Comparison of ENCODE assay signal across 22 cellular contexts in the genomic region with DNA sequence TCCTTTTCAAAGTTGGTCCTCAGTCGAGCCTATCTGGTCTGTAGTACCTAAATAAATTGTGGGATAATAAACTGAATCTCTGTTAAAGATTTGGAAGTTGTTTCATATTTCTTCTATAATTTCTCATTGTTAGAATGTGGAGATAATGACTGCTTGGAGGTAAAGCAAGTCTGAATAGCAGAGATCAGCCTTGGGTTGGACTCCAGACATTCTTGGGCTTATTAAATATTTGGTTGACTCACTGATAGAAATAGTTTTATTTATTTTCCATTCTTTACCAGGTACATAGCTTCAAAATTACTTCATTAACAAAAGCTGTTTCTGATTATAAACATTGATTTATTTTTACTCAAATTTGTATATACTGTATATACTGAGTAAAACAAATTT. TPM values are rescaled to one million over a fixed set of nuclear protein-coding genes. Genes with fewer than 3 reads are reported as not detected.
DNase-seq lines count a peak whose midpoint lies in the region; ATAC-seq and TF ChIP-seq lines count a peak whose summit lies in the region.
"Had no signal": no experiment of that assay in that cellular context is flagged by ENCODE, and none has a peak within 500 bp of the region (broad histone marks: within the 10 kb centered on the region; RNA-seq: fewer than 3 reads in every experiment).

No MANE protein-coding gene starts in this region.

- DNase-seq in GM03348 (ENCODE audit: low spot score), result peak; percentile 33
- peak; percentile 7 for DNase-seq in adipocyte (ENCODE audit: low read depth)
- no peak for DNase-seq in mesenchymal stem cell
- no peak for DNase-seq in vagina (ENCODE audit: extremely low spot score in 2 of 2)
- DNase-seq in SK-N-DZ (ENCODE audit: low spot score), result no peak
- no peak for DNase-seq in HEK293T (ENCODE audit: extremely low spot score)
- no peak for DNase-seq in stimulated activated effector memory CD8-positive, alpha-beta T cell treated with anti-CD3 and anti-CD28 coated beads, Interleukin-12 subunit alpha, Interleukin-12 subunit beta, amount 100 ng/mL, for 72 hours (ENCODE audit: low spot score in 2 of 2)
- DNase-seq: DMS 273 treated with DMSO at 0.1 percent for 48 hours, DND-41, GF-D8, NCI-H1417, NCI-H187, NCI-H2107, NCI-H2227 treated with DMSO at 0.1 percent for 48 hours, NCI-H524, NCI-H82, PC-3, SIG-M5 had no signal

- TF ChIP-seq CTCF in vagina (IDR thresholded peaks at IDR 0.05), result no peak

- CTCF ChIA-PET in HEK293T (lab: Yijun Ruan, JAX), result no interaction called here

- no peak overlapping the region for H3K4me2 ChIP-seq in mesenchymal stem cell (ENCODE audit: low read length, poor library complexity, severe bottlenecking)
- H3K4me2 ChIP-seq: KMS-11 had no signal

- H2AK5ac ChIP-seq in mesenchymal stem cell (ENCODE audit: low read length, severe bottlenecking), result no peak overlapping the region

- no peak overlapping the region for H3K9ac ChIP-seq in adipocyte (ENCODE audit: low read length)
- no peak overlapping the region for H3K9ac ChIP-seq in mesenchymal stem cell (ENCODE audit: low read length)
- H3K9ac ChIP-seq: KMS-11 had no signal

- H3K79me1 ChIP-seq in mesenchymal stem cell (replicated peaks; ENCODE audit: low read length, poor library complexity, severe bottlenecking), result peaks cover 14% of the 10 kb centered on the region

- H4K91ac ChIP-seq in mesenchymal stem cell (ENCODE audit: low read length), result no peak overlapping the region

- TF ChIP-seq POLR2A in vagina (IDR thresholded peaks at IDR 0.05), result no peak

- no peak overlapping the region for H3K4me3 Mint-ChIP-seq in stimulated activated effector memory CD8-positive, alpha-beta T cell treated with anti-CD3 and anti-CD28 coated beads, Interleukin-12 subunit alpha, Interleukin-12 subunit beta, amount 100 ng/mL, for 72 hours
- H3K4me3 Mint-ChIP-seq: CD14-positive monocyte had no signal

- H2BK120ac ChIP-seq in mesenchymal stem cell (ENCODE audit: low read depth, low read length), result no peak overlapping the region

- no peaks in the 10 kb centered on the region for H3K9me3 Mint-ChIP-seq in stimulated activated effector memory CD8-positive, alpha-beta T cell treated with anti-CD3 and anti-CD28 coated beads, Interleukin-12 subunit alpha, Interleukin-12 subunit beta, amount 100 ng/mL, for 72 hours

- H2BK12ac ChIP-seq in mesenchymal stem cell (ENCODE audit: low read length in 2 of 2), result no peak overlapping the region

- H3K27ac Mint-ChIP-seq in stimulated activated effector memory CD8-positive, alpha-beta T cell treated with anti-CD3 and anti-CD28 coated beads, Interleukin-12 subunit alpha, Interleukin-12 subunit beta, amount 100 ng/mL, for 72 hours, result no peak overlapping the region

- no peaks in the 10 kb centered on the region for H3K4me1 Mint-ChIP-seq in stimulated activated effector memory CD8-positive, alpha-beta T cell treated with anti-CD3 and anti-CD28 coated beads, Interleukin-12 subunit alpha, Interleukin-12 subunit beta, amount 100 ng/mL, for 72 hours

- H3K14ac ChIP-seq in mesenchymal stem cell (ENCODE audit: low read length in 2 of 2), result no peak overlapping the region

- H3K27ac ChIP-seq in mesenchymal stem cell (ENCODE audit: low read length, poor library complexity, severe bottlenecking) (peak overlapping the region; percentile 99), vagina (peak overlapping the region; percentile 44)
- H3K27ac ChIP-seq: KMS-11, RWPE1 had no signal

- H3K36me3 Mint-ChIP-seq in stimulated activated effector memory CD8-positive, alpha-beta T cell treated with anti-CD3 and anti-CD28 coated beads, Interleukin-12 subunit alpha, Interleukin-12 subunit beta, amount 100 ng/mL, for 72 hours, result no peaks in the 10 kb centered on the region
- H3K36me3 Mint-ChIP-seq: CD14-positive monocyte had no signal

- no peak for ATAC-seq in stimulated activated effector memory CD8-positive, alpha-beta T cell treated with anti-CD3 and anti-CD28 coated beads, Interleukin-12 subunit alpha, Interleukin-12 subunit beta, amount 100 ng/mL, for 72 hours
- ATAC-seq: PC-3 had no signal

- H2BK5ac ChIP-seq in mesenchymal stem cell (ENCODE audit: low read depth, low read length, poor library complexity, severe bottlenecking), result no peak overlapping the region

- H2BK15ac ChIP-seq in mesenchymal stem cell (ENCODE audit: low read depth, poor library complexity, severe bottlenecking), result no peak overlapping the region

- no peak overlapping the region for H3K18ac ChIP-seq in mesenchymal stem cell (ENCODE audit: low read depth in 1 of 2, low read length in 2 of 2)

- H3K4me3 ChIP-seq in adipocyte (ENCODE audit: low read length) (no peak overlapping the region), mesenchymal stem cell (ENCODE audit: insufficient read depth in 1 of 2, low read depth in 1 of 2, low read length in 2 of 2) (no peak overlapping the region), vagina (no peak overlapping the region)
- H3K4me3 ChIP-seq: GM12878 had no signal

- no peak overlapping the region for H2AFZ ChIP-seq in mesenchymal stem cell (ENCODE audit: low read depth, low read length)

- intact Hi-C loops in vagina (cut with DNase I), result no loop called here

- WGBS in mesenchymal stem cell, result 78% methylated on average over 1 of the region's 1 CpG

- H3K36me3 ChIP-seq in adipocyte (ENCODE audit: control insufficient read depth, insufficient read depth, low read length, severe bottlenecking) (peaks cover 18% of the 10 kb centered on the region), mesenchymal stem cell (ENCODE audit: control insufficient read depth in 1 of 2, insufficient read depth in 2 of 2, low read depth in 1 of 2, low read length in 2 of 2) (peaks cover 4 to 17% of the 10 kb centered on the region in 2 experiments), vagina (no peaks in the 10 kb centered on the region)

- H3K4me1 ChIP-seq in adipocyte (ENCODE audit: control insufficient read depth, insufficient read depth, low read length), result peaks cover 18% of the 10 kb centered on the region
- peaks cover 7% of the 10 kb centered on the region for H3K4me1 ChIP-seq in mesenchymal stem cell (ENCODE audit: control insufficient read depth, insufficient read depth, low read depth, low read length)
- peaks cover 32% of the 10 kb centered on the region for H3K4me1 ChIP-seq in vagina

- H3K27me3 ChIP-seq in adipocyte (replicated peaks; ENCODE audit: control insufficient read depth, insufficient read depth, low read length), result no peaks in the 10 kb centered on the region
- H3K27me3 ChIP-seq in mesenchymal stem cell (ENCODE audit: control insufficient read depth in 1 of 2, insufficient read depth in 1 of 2, low read length in 2 of 2), result no peaks in the 10 kb centered on the region
- no peaks in the 10 kb centered on the region for H3K27me3 ChIP-seq in vagina

- POLR2A ChIA-PET in HEK293T (lab: Yijun Ruan, JAX), result no interaction called here

- H3K9me3 ChIP-seq in adipocyte (ENCODE audit: control insufficient read depth, low read length) (no peaks in the 10 kb centered on the region), mesenchymal stem cell (ENCODE audit: control insufficient read depth, low read length) (no peaks in the 10 kb centered on the region), vagina (no peaks in the 10 kb centered on the region)

- no peak overlapping the region for H3K4ac ChIP-seq in mesenchymal stem cell (ENCODE audit: low read depth in 1 of 2, low read length in 2 of 2)

- H3K23ac ChIP-seq in mesenchymal stem cell (ENCODE audit: low read length in 2 of 2), result no peak overlapping the region

- no peak overlapping the region for H4K8ac ChIP-seq in mesenchymal stem cell (ENCODE audit: low read length)

TF ChIP-seq in HEK293T, 16 proteins besides CTCF, POLR2A, EP300 and RAD21:
- no peak for TF ChIP-seq FOXA1 (IDR thresholded peaks at IDR 0.05)
- TF ChIP-seq SP1 (IDR thresholded peaks at IDR 0.05), result no peak
- no peak for TF ChIP-seq ZNF384 (IDR thresholded peaks at IDR 0.05)
- TF ChIP-seq, protein P1, sequence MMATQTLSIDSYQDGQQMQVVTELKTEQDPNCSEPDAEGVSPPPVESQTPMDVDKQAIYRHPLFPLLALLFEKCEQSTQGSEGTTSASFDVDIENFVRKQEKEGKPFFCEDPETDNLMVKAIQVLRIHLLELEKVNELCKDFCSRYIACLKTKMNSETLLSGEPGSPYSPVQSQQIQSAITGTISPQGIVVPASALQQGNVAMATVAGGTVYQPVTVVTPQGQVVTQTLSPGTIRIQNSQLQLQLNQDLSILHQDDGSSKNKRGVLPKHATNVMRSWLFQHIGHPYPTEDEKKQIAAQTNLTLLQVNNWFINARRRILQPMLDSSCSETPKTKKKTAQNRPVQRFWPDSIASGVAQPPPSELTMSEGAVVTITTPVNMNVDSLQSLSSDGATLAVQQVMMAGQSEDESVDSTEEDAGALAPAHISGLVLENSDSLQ (IDR thresholded peaks at IDR 0.05), result no peak
- TF ChIP-seq NFRKB (IDR thresholded peaks at IDR 0.05), result no peak
- no peak for TF ChIP-seq LEF1 (IDR thresholded peaks at IDR 0.05; ENCODE audit: borderline replicate concordance)

RNA-seq across cellular contexts. Expression of a gene that starts 34.3 kb away (rescaled TPM):
- polyA plus RNA-seq in mesenchymal stem cell (2013, experiment 1 of 2), result 58.0 TPM
- 58.7 TPM for polyA plus RNA-seq in mesenchymal stem cell (2013, experiment 2 of 2)
- total RNA-seq in vagina, result 52.3 TPM
- 36.0 and 37.6 TPM in 2 replicates for polyA plus RNA-seq in SK-N-DZ (2014; cell fraction: cytosol; rRNA removed)
- 17.7 and 21.3 TPM in 2 replicates for polyA plus RNA-seq in SK-N-DZ (2014; cell fraction: nucleus; rRNA removed)

Comparison
In these comparisons a context has a peak if more than half of its experiments do, and no peak if none do; other contexts are left out.
1. DNase-seq: peak in GM03348 (single experiment) and adipocyte (single experiment); none in mesenchymal stem cell (single experiment), vagina (0 of 2), SK-N-DZ (single experiment), HEK293T (single experiment) and stimulated activated effector memory CD8-positive, alpha-beta T cell treated with anti-CD3 and anti-CD28 coated beads, Interleukin-12 subunit alpha, Interleukin-12 subunit beta, amount 100 ng/mL, for 72 hours (0 of 2).